In genomic region chr10:124522903-124523260, GRCh38 we compare ENCODE assay signal across 9 cellular contexts.
A peak's percentile ranks its signal among the peaks of the same experiment; 100 is the strongest.
DNase-seq lines count a peak whose midpoint lies in the region; ATAC-seq and TF ChIP-seq lines count a peak whose summit lies in the region.
"Had no signal": no experiment of that assay in that cellular context is flagged by ENCODE, and none has a peak within 500 bp of the region (broad histone marks: within the 10 kb centered on the region; RNA-seq: fewer than 3 reads in every experiment).

No MANE protein-coding gene starts in this region.

- H3K4me2 ChIP-seq in MM.1S (ENCODE audit: low read depth, low read length) (0 out of 2 replicates have a peak overlapping the region, but pooled peaks have one; percentile 12), PC-3 (ENCODE audit: low read length) (peak overlapping the region; percentile 57)

- peak; percentile 72 for ATAC-seq in PC-3
- ATAC-seq in HG02588 (IDR thresholded peaks at IDR 0.05; ENCODE audit: unreplicated experiment), result no peak

- H3K27me3 ChIP-seq in MM.1S (replicated peaks; ENCODE audit: insufficient read depth, low read length), result no peaks in the 10 kb centered on the region
- no peaks in the 10 kb centered on the region for H3K27me3 ChIP-seq in PC-3 (ENCODE audit: low read length)
- no peaks in the 10 kb centered on the region for H3K27me3 ChIP-seq in stomach smooth muscle (ENCODE audit: control insufficient read depth in 1 of 2, insufficient read depth in 2 of 2, low read length in 2 of 2)
- H3K27me3 ChIP-seq: ovary had no signal

- H3K79me2 ChIP-seq in MM.1S (ENCODE audit: low read length) (no peaks in the 10 kb centered on the region), PC-3 (ENCODE audit: low read length) (no peaks in the 10 kb centered on the region)

- no peak overlapping the region for H3K4me3 Mint-ChIP-seq in activated CD4-positive, alpha-beta memory T cell treated with anti-CD3 and anti-CD28 coated beads for 36 hours

- H4K20me1 ChIP-seq in MM.1S (ENCODE audit: insufficient read depth, low read length) (no peaks in the 10 kb centered on the region), PC-3 (ENCODE audit: low read length) (no peaks in the 10 kb centered on the region)

- TF ChIP-seq CTCF in MM.1S (IDR thresholded peaks at IDR 0.05; ENCODE audit: low read length) (no peak), PC-3 (conservative IDR thresholded peaks at IDR 0.05; ENCODE audit: low read depth, low read length) (no peak)

- intact Hi-C loops in PC-3 (cut with micrococcal nuclease), result no loop called here
- intact Hi-C loops in activated CD4-positive, alpha-beta memory T cell treated with anti-CD3 and anti-CD28 coated beads for 36 hours (cut with micrococcal nuclease), result no loop called here

- no peaks in the 10 kb centered on the region for H3K9me2 ChIP-seq in MM.1S (replicated peaks; ENCODE audit: insufficient read depth, low read length)
- no peaks in the 10 kb centered on the region for H3K9me2 ChIP-seq in PC-3 (replicated peaks; ENCODE audit: low read length)

- no TSS peak for BruUV-seq in PC-3 (replicated peaks; lab: Mats Ljungman, UMichigan)

- no peaks in the 10 kb centered on the region for H3K36me3 ChIP-seq in MM.1S (replicated peaks; ENCODE audit: insufficient read depth, low read length)
- no peaks in the 10 kb centered on the region for H3K36me3 ChIP-seq in PC-3 (ENCODE audit: low read depth, low read length)
- H3K36me3 ChIP-seq in stomach smooth muscle (ENCODE audit: control insufficient read depth in 2 of 2, insufficient read depth in 2 of 2, low read length in 2 of 2), result no peaks in the 10 kb centered on the region
- H3K36me3 ChIP-seq: ovary had no signal

- POLR2A ChIA-PET in PC-3 (lab: Charles Lee; ENCODE audit: unreplicated experiment), result no interaction called here
- POLR2A ChIA-PET in activated CD4-positive, alpha-beta memory T cell treated with anti-CD3 and anti-CD28 coated beads for 36 hours (lab: Charles Lee), result no interaction called here

- H2AFZ ChIP-seq in MM.1S (ENCODE audit: low read length), result no peak overlapping the region
- H2AFZ ChIP-seq in PC-3 (ENCODE audit: low read length), result 0 out of 2 replicates have a peak overlapping the region, but pooled peaks have one; percentile 3

- no peaks in the 10 kb centered on the region for H3K9me3 Mint-ChIP-seq in activated CD4-positive, alpha-beta memory T cell treated with anti-CD3 and anti-CD28 coated beads for 36 hours

- H3K27ac ChIP-seq in MM.1S (ENCODE audit: low read length), result no peak overlapping the region
- no peak overlapping the region for H3K27ac ChIP-seq in PC-3 (ENCODE audit: low read length)
- peak overlapping the region; percentile 83 for H3K27ac ChIP-seq in stomach smooth muscle (ENCODE audit: low read length)

- H3K9me3 ChIP-seq in MM.1S (replicated peaks; ENCODE audit: insufficient read depth, low read length), result no peaks in the 10 kb centered on the region
- H3K9me3 ChIP-seq in PC-3 (ENCODE audit: low read length), result no peaks in the 10 kb centered on the region
- H3K9me3 ChIP-seq in stomach smooth muscle (ENCODE audit: control insufficient read depth in 2 of 2, low read length in 2 of 2), result no peaks in the 10 kb centered on the region
- H3K9me3 ChIP-seq: ovary had no signal

- no peak overlapping the region for H3K27ac Mint-ChIP-seq in activated CD4-positive, alpha-beta memory T cell treated with anti-CD3 and anti-CD28 coated beads for 36 hours

- no peak for DNase-seq in MM.1S
- peak; percentile 16 for DNase-seq in PC-3
- peak; percentile 43 for DNase-seq in islet precursor cell
- no peak for DNase-seq in activated CD4-positive, alpha-beta memory T cell treated with anti-CD3 and anti-CD28 coated beads for 36 hours
- DNase-seq in T-helper 9 cell, result no peak
- DNase-seq: activated effector memory CD4-positive, alpha-beta T cell treated with anti-CD3 and anti-CD28 coated beads, Interleukin-2, amount 50 U/mL, for 16 hours had no signal

- CTCF ChIA-PET in PC-3 (lab: Charles Lee), result interaction anchor here (0.6 kb wide), 1 partner anchor 528 kb away, joined by 3 read pairs; no protein-coding TSS in a partner anchor
- CTCF ChIA-PET in activated CD4-positive, alpha-beta memory T cell treated with anti-CD3 and anti-CD28 coated beads for 36 hours (lab: Charles Lee), result no interaction called here

- peaks cover 7% of the 10 kb centered on the region for H3K36me3 Mint-ChIP-seq in activated CD4-positive, alpha-beta memory T cell treated with anti-CD3 and anti-CD28 coated beads for 36 hours

- H3K27me3 Mint-ChIP-seq in activated CD4-positive, alpha-beta memory T cell treated with anti-CD3 and anti-CD28 coated beads for 36 hours, result no peaks in the 10 kb centered on the region

- H3K9ac ChIP-seq in MM.1S (ENCODE audit: low read length) (no peak overlapping the region), PC-3 (ENCODE audit: low read length) (no peak overlapping the region), stomach smooth muscle (ENCODE audit: low read length in 2 of 2) (peak overlapping the region; percentile 49 to 58)

- H3F3A ChIP-seq in MM.1S (ENCODE audit: insufficient read depth, low read length) (no peaks in the 10 kb centered on the region), PC-3 (ENCODE audit: low read length, unreplicated experiment) (no peaks in the 10 kb centered on the region)

- no peaks in the 10 kb centered on the region for H3K4me1 Mint-ChIP-seq in activated CD4-positive, alpha-beta memory T cell treated with anti-CD3 and anti-CD28 coated beads for 36 hours (ENCODE audit: low read depth)

- H3K4me3 ChIP-seq in MM.1S (ENCODE audit: low read length), result no peak overlapping the region
- H3K4me3 ChIP-seq in PC-3 (ENCODE audit: low read length), result no peak overlapping the region
- H3K4me3 ChIP-seq in stomach smooth muscle (ENCODE audit: low read length in 2 of 2), result peak overlapping the region; percentile 60 to 65

- peaks cover 8% of the 10 kb centered on the region; the same call in 1 of the 2 replicates for H3K4me1 ChIP-seq in MM.1S (ENCODE audit: low read length)
- peaks cover 4% of the 10 kb centered on the region; the same call in 1 of the 2 replicates for H3K4me1 ChIP-seq in PC-3 (ENCODE audit: insufficient read depth, low read length)
- peaks cover 37% of the 10 kb centered on the region for H3K4me1 ChIP-seq in stomach smooth muscle (ENCODE audit: control insufficient read depth, insufficient read depth, low read length)

Comparison
In these comparisons a context has a peak if more than half of its experiments do, and no peak if none do; other contexts are left out.
1. DNase-seq: peak in PC-3 (single experiment) and islet precursor cell (single experiment); none in MM.1S (single experiment), activated CD4-positive, alpha-beta memory T cell treated with anti-CD3 and anti-CD28 coated beads for 36 hours (single experiment) and T-helper 9 cell (single experiment).
2. H3K4me3 ChIP-seq: peak in stomach smooth muscle (2 of 2); none in MM.1S (single experiment) and PC-3 (single experiment).
3. H3K9ac ChIP-seq: peak in stomach smooth muscle (2 of 2); none in MM.1S (single experiment) and PC-3 (single experiment).